21 cellular contexts compared by ENCODE assay signal in genomic region chr2:736939-737338, GRCh38. TPM values are rescaled to one million over a fixed set of nuclear protein-coding genes. Genes with fewer than 3 reads are reported as not detected.
DNase-seq lines count a peak whose midpoint lies in the region; ATAC-seq, FAIRE-seq and TF ChIP-seq lines count a peak whose summit lies in the region.
"Had no signal": no experiment of that assay in that cellular context is flagged by ENCODE, and none has a peak within 500 bp of the region (broad histone marks: within the 10 kb centered on the region; RNA-seq: fewer than 3 reads in every experiment).

No MANE protein-coding gene starts in this region.

- H4K20me1 ChIP-seq in SK-N-SH (ENCODE audit: insufficient read depth) = no peaks in the 10 kb centered on the region
- H4K20me1 ChIP-seq: BLaER1 had no signal

- POLR2A ChIA-PET in SK-N-SH (lab: Yijun Ruan, JAX) = no interaction called here
- POLR2A ChIA-PET in A549 (lab: Yijun Ruan, JAX) = interaction anchor here (1.4 kb wide), 1 partner anchor 60 kb away, joined by 4 read pairs; the partner anchor contains the start of gene TMEM18

- H3K4me2 ChIP-seq in SK-N-SH (no peak overlapping the region), A549 (no peak overlapping the region)
- H3K4me2 ChIP-seq: BLaER1 had no signal

- H3K27me3 ChIP-seq in SK-N-SH (ENCODE audit: insufficient read depth) (no peaks in the 10 kb centered on the region), transverse colon (peaks cover 8% of the 10 kb centered on the region)
- H3K27me3 ChIP-seq: BE2C had no signal

- H3K9ac ChIP-seq in SK-N-SH (no peak overlapping the region), SK-N-MC (ENCODE audit: insufficient read length) (peak overlapping the region; percentile 49)
- H3K9ac ChIP-seq: BLaER1 had no signal

- ATAC-seq in SK-N-SH treated with all-trans-retinoic acid at 6 μM for 48 hours (no peak), A549 (no peak)
- ATAC-seq: CD8-positive, alpha-beta T cell had no signal

- no peak for TF ChIP-seq POLR2A in A549 (IDR thresholded peaks at IDR 0.05; ENCODE audit: low read length)
- no peak for TF ChIP-seq POLR2A in transverse colon (IDR thresholded peaks at IDR 0.05)

- TF ChIP-seq RAD21 in SK-N-SH (IDR thresholded peaks at IDR 0.05; ENCODE audit: low read length) (no peak), A549 (conservative IDR thresholded peaks at IDR 0.05 in 1 of 2, IDR thresholded peaks at IDR 0.05 in 1 of 2) (no peak)

- intact Hi-C loops in transverse colon (cut with DNase I; ENCODE audit: low total_unique reads) = no loop called here

- H3K4me1 ChIP-seq in SK-N-SH (ENCODE audit: control insufficient read depth in 1 of 2, insufficient read depth in 2 of 2, low read depth in 1 of 2, low read length in 1 of 2) = peaks cover 9 to 20% of the 10 kb centered on the region in 2 experiments; a peak in 2 of 4 replicates
- H3K4me1 ChIP-seq in A549 = peaks cover 10% of the 10 kb centered on the region; the same call in 2 of the 3 replicates
- peaks cover 0 to 18% (median 12%) of the 10 kb centered on the region in 4 donors for H3K4me1 ChIP-seq in transverse colon
- H3K4me1 ChIP-seq: BE2C had no signal

- in situ Hi-C loops in transverse colon (cut with MboI; ENCODE audit: low pct_ligation_motif_present in 1 of 4, low pct_unique_long_range_greater_than_20kb in 1 of 4, low sequenced_read_pairs in 3 of 4) = no loop called here

- peaks cover 19% of the 10 kb centered on the region for H3F3A ChIP-seq in SK-N-SH (replicated peaks; ENCODE audit: insufficient read depth)

- H3K27ac ChIP-seq in SK-N-SH (ENCODE audit: low read depth in 2 of 2, low read length in 1 of 2) = no peak overlapping the region
- H3K27ac ChIP-seq in A549 = no peak overlapping the region
- peak overlapping the region; percentile 80 for H3K27ac ChIP-seq in SK-N-MC
- H3K27ac ChIP-seq in transverse colon = no peak overlapping the region
- H3K27ac ChIP-seq: 22Rv1, BLaER1 had no signal

- CTCF ChIA-PET in SK-N-SH (lab: Yijun Ruan, JAX) = interaction anchor here (0.6 to 4.7 kb wide), 4 partner anchors 22 to 1033 kb away, joined by 3 to 32 read pairs (median 3); no protein-coding TSS in a partner anchor
- CTCF ChIA-PET in A549 (lab: Yijun Ruan, JAX) = interaction anchor here (3.3 to 7.6 kb wide), 2 partner anchors 11 to 22 kb away, joined by 10 to 38 read pairs; no protein-coding TSS in a partner anchor

- TF ChIP-seq CTCF in SK-N-SH (IDR thresholded peaks at IDR 0.05) = no peak
- TF ChIP-seq CTCF in A549 (IDR thresholded peaks at IDR 0.05) = no peak
- no peak for TF ChIP-seq CTCF in transverse colon (IDR thresholded peaks at IDR 0.05)

- DNase-seq in SK-N-SH (no peak), A549 (ENCODE audit: low read depth in 1 of 2, low spot score in 1 of 2) (no peak), SK-N-MC (ENCODE audit: low read depth, low spot score) (no peak), transverse colon (no peak)
- no peak for DNase-seq in activated naive CD4-positive, alpha-beta T cell (lab: John Stamatoyannopoulos, UW)
- DNase-seq: ACHN; BE2C; C1 segment of cervical spinal cord; Caco-2; Calu3; CD4-positive, alpha-beta T cell; CD8-positive, alpha-beta T cell; DMS79 treated with DMSO at 0.1 percent for 48 hours; GF-D8 had no signal

- TF ChIP-seq EP300 in SK-N-SH (IDR thresholded peaks at IDR 0.05; ENCODE audit: borderline replicate concordance in 1 of 2, low read depth in 1 of 2, low read length in 1 of 2) = no peak
- no peak for TF ChIP-seq EP300 in A549 (IDR thresholded peaks at IDR 0.05)
- no peak for TF ChIP-seq EP300 in transverse colon (IDR thresholded peaks at IDR 0.05; ENCODE audit: low read depth)

- peaks cover 4% of the 10 kb centered on the region; the same call in 1 of the 2 replicates for H3K79me2 ChIP-seq in SK-N-SH (ENCODE audit: insufficient read depth)

- H3K4me3 ChIP-seq in SK-N-SH (ENCODE audit: low read depth in 2 of 2, low read length in 1 of 2) = no peak overlapping the region
- no peak overlapping the region for H3K4me3 ChIP-seq in A549
- H3K4me3 ChIP-seq in SK-N-MC = peak overlapping the region; percentile 27; the same call in 1 of the 2 replicates
- H3K4me3 ChIP-seq in transverse colon = no peak overlapping the region
- H3K4me3 ChIP-seq: BLaER1 had no signal

- H3K36me3 ChIP-seq in SK-N-SH (replicated peaks in 1 of 2; ENCODE audit: control insufficient read depth in 1 of 2, insufficient read depth in 2 of 2, low read length in 1 of 2) (no peaks in the 10 kb centered on the region), SK-N-MC (ENCODE audit: insufficient read depth, low read length) (no peaks in the 10 kb centered on the region), transverse colon (no peaks in the 10 kb centered on the region)
- H3K36me3 ChIP-seq: BE2C, BLaER1 had no signal

- no peaks in the 10 kb centered on the region for H3K9me2 ChIP-seq in SK-N-SH

- no peak for FAIRE-seq in A549 (lab: Jason Lieb, UNC)
- FAIRE-seq: D721Med, G401.6, GM12891, GM19239 had no signal

- no peak overlapping the region for H2AFZ ChIP-seq in SK-N-SH (ENCODE audit: low read depth)

- H3K9me3 ChIP-seq in SK-N-SH (no peaks in the 10 kb centered on the region), A549 (no peaks in the 10 kb centered on the region), SK-N-MC (ENCODE audit: low read depth, low read length) (no peaks in the 10 kb centered on the region), transverse colon (no peaks in the 10 kb centered on the region)
- H3K9me3 ChIP-seq: BE2C, BLaER1, Caco-2 had no signal

TF ChIP-seq in SK-N-SH treated with all-trans-retinoic acid at 6 μM for 48 hours, 23 proteins besides CTCF, POLR2A, EP300 and RAD21:
- peak; percentile 53; the same call in 1 of the 2 replicates for TF ChIP-seq ISL1 (CRISPR knock-in tag; IDR thresholded peaks at IDR 0.05)
- no peak for TF ChIP-seq ZNF8 (CRISPR knock-in tag; IDR thresholded peaks at IDR 0.05)
- no peak for TF ChIP-seq PPARA (CRISPR knock-in tag; IDR thresholded peaks at IDR 0.05; ENCODE audit: borderline replicate concordance)
- TF ChIP-seq ZC3H10 (CRISPR knock-in tag; IDR thresholded peaks at IDR 0.05) = no peak

TF ChIP-seq in SK-N-SH, 30 proteins besides CTCF, POLR2A, EP300 and RAD21 (continues in another document):
- TF ChIP-seq TAF1 (IDR thresholded peaks at IDR 0.05; ENCODE audit: borderline replicate concordance, low read depth, low read length) (no peak), PBX3 (IDR thresholded peaks at IDR 0.05) (no peak), GATA2 (CRISPR knock-in tag; IDR thresholded peaks at IDR 0.05) (no peak), NRF1 (IDR thresholded peaks at IDR 0.05; ENCODE audit: low read depth, low read length) (no peak), JUND (IDR thresholded peaks at IDR 0.05) (no peak), ELF1 (IDR thresholded peaks at IDR 0.05) (no peak), FOSL2 (IDR thresholded peaks at IDR 0.05; ENCODE audit: borderline replicate concordance, low read depth) (no peak), MEF2A (IDR thresholded peaks at IDR 0.05; ENCODE audit: borderline replicate concordance, low read depth) (no peak)
- TF ChIP-seq, protein P1, sequence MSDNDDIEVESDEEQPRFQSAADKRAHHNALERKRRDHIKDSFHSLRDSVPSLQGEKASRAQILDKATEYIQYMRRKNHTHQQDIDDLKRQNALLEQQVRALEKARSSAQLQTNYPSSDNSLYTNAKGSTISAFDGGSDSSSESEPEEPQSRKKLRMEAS (IDR thresholded peaks at IDR 0.05; ENCODE audit: low read depth) = no peak

TF ChIP-seq in A549, 52 proteins besides CTCF, POLR2A, EP300 and RAD21:
- TF ChIP-seq, protein P2, sequence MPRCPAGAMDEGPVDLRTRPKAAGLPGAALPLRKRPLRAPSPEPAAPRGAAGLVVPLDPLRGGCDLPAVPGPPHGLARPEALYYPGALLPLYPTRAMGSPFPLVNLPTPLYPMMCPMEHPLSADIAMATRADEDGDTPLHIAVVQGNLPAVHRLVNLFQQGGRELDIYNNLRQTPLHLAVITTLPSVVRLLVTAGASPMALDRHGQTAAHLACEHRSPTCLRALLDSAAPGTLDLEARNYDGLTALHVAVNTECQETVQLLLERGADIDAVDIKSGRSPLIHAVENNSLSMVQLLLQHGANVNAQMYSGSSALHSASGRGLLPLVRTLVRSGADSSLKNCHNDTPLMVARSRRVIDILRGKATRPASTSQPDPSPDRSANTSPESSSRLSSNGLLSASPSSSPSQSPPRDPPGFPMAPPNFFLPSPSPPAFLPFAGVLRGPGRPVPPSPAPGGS (IDR thresholded peaks at IDR 0.05) = no peak
- TF ChIP-seq MAFK (IDR thresholded peaks at IDR 0.05; ENCODE audit: partially characterized antibody) (peak; percentile 69), CBX2 (IDR thresholded peaks at IDR 0.05; ENCODE audit: borderline replicate concordance, low read depth) (no peak), FOSL2 (IDR thresholded peaks at IDR 0.05) (no peak), FOSL2 (CRISPR knock-in tag; IDR thresholded peaks at IDR 0.05) (peak; percentile 63)

RNA-seq across cellular contexts. Expression of gene TMEM18, which starts 59.7 kb away (rescaled TPM):
- 28.9 and 29.3 TPM in 2 replicates for polyA plus RNA-seq in SK-N-SH (2012; rRNA removed)
- 28.5 and 44.5 TPM in 2 replicates for polyA plus RNA-seq in SK-N-SH (2012; cell fraction: cytosol; rRNA removed)
- polyA plus RNA-seq in SK-N-SH (2012; cell fraction: nucleus; rRNA removed) = 35.6 and 46.8 TPM in 2 replicates
- 52.0 and 75.0 TPM in 2 replicates for polyA plus RNA-seq in A549 (2011; rRNA removed)
- polyA plus RNA-seq in A549 (2012; cell fraction: cytosol; rRNA removed) = 32.7 and 37.8 TPM in 2 replicates
- polyA plus RNA-seq in A549 (2012; cell fraction: nucleus; rRNA removed) = 42.0 and 48.2 TPM in 2 replicates
- polyA plus RNA-seq in A549 (2017; fragmentation: RNase III; extraction: RNeasy Plus Mini Kit Qiagen cat#74134 plus additional on column Dnase treatment) = 35.6 to 40.5 TPM (median 40.2 TPM) in 3 replicates
- polyA minus RNA-seq in A549 (2011; rRNA and poly(A)+ RNA removed) = 17.2 and 18.0 TPM in 2 replicates
- 10 to 100 TPM; 11.0 to 31.0 (median 14.5) TPM for total RNA-seq in transverse colon
